Comparison of ENCODE assay signal across 1 cellular context in genomic region chr7:152130658-152131590, GRCh38.
TF ChIP-seq lines count a peak whose summit lies in the region.

No MANE protein-coding gene starts in this region.

TF ChIP-seq in HepG2, 621 proteins besides CTCF, POLR2A, EP300 and RAD21 (continued from another document):
- TF ChIP-seq ZNF275 (CRISPR knock-in tag; IDR thresholded peaks at IDR 0.05; ENCODE audit: borderline replicate concordance), result no peak
TF ChIP-seq in HepG2: peak in this region for 1.
